Comparison of ENCODE assay signal across 1 cellular context in genomic region chr17:40326014-40326831, GRCh38.
TF ChIP-seq lines count a peak whose summit lies in the region.

No MANE protein-coding gene starts in this region.

TF ChIP-seq in GM12878, 131 proteins besides CTCF, POLR2A, EP300 and RAD21 (continued from another document):
- TF ChIP-seq CEBPZ (IDR thresholded peaks at IDR 0.05; ENCODE audit: low read depth, low read length): no peak
- TF ChIP-seq EGR1 (IDR thresholded peaks at IDR 0.05; ENCODE audit: borderline replicate concordance in 1 of 2, low read depth in 2 of 2, low read length in 2 of 2): no peak
- no peak for TF ChIP-seq MAX (IDR thresholded peaks at IDR 0.05; ENCODE audit: low read depth, low read length)
- TF ChIP-seq SMARCA5 (IDR thresholded peaks at IDR 0.05): peak; percentile 70
- TF ChIP-seq SREBF2 (IDR thresholded peaks at IDR 0.05; ENCODE audit: low read length): no peak
- no peak for TF ChIP-seq REST (IDR thresholded peaks at IDR 0.05; ENCODE audit: low read depth, low read length)
- no peak for TF ChIP-seq POLR2AphosphoS2 (IDR thresholded peaks at IDR 0.05; ENCODE audit: low read depth, low read length)
- no peak for TF ChIP-seq NR2C2 (IDR thresholded peaks at IDR 0.05; ENCODE audit: borderline replicate concordance, control insufficient read depth, insufficient read length, low read depth)
- TF ChIP-seq CBX3 (IDR thresholded peaks at IDR 0.05; ENCODE audit: borderline replicate concordance, low read depth): no peak
- no peak for TF ChIP-seq E2F4 (IDR thresholded peaks at IDR 0.05; ENCODE audit: low read depth, low read length)
- TF ChIP-seq CBX5 (IDR thresholded peaks at IDR 0.05; ENCODE audit: low read depth): no peak
- TF ChIP-seq CHD2 (IDR thresholded peaks at IDR 0.05; ENCODE audit: borderline replicate concordance, low read depth, low read length): 0 out of 2 replicates have a peak, but pooled peaks have one; percentile 6
- TF ChIP-seq ASH2L (IDR thresholded peaks at IDR 0.05; ENCODE audit: borderline replicate concordance, low read depth): no peak
- no peak for TF ChIP-seq FOS (IDR thresholded peaks at IDR 0.05; ENCODE audit: borderline replicate concordance, extremely low read depth, insufficient read length)
- no peak for TF ChIP-seq POU2F2 (IDR thresholded peaks at IDR 0.05; ENCODE audit: borderline replicate concordance, low read depth, low read length)
- no peak for TF ChIP-seq TAF1 (IDR thresholded peaks at IDR 0.05; ENCODE audit: borderline replicate concordance, low read depth, low read length)
- TF ChIP-seq ZNF592 (IDR thresholded peaks at IDR 0.05): no peak
- no peak for TF ChIP-seq ZBED1 (IDR thresholded peaks at IDR 0.05; ENCODE audit: borderline replicate concordance)
- no peak for TF ChIP-seq E4F1 (IDR thresholded peaks at IDR 0.05; ENCODE audit: borderline replicate concordance, partially characterized antibody)
- no peak for TF ChIP-seq ZZZ3 (IDR thresholded peaks at IDR 0.05; ENCODE audit: control insufficient read depth, insufficient read length, low read depth)
- no peak for TF ChIP-seq ATF2 (IDR thresholded peaks at IDR 0.05; ENCODE audit: low read length)
- no peak for TF ChIP-seq USF2 (IDR thresholded peaks at IDR 0.05; ENCODE audit: borderline replicate concordance, low read depth, low read length)
- no peak for TF ChIP-seq KLF5 (IDR thresholded peaks at IDR 0.05; ENCODE audit: partially characterized antibody)
- no peak for TF ChIP-seq CHD4 (IDR thresholded peaks at IDR 0.05)
- TF ChIP-seq SKIL (IDR thresholded peaks at IDR 0.05; ENCODE audit: low read depth, poor library complexity, severe bottlenecking): peak; percentile 15
- no peak for TF ChIP-seq ZNF274 (IDR thresholded peaks at IDR 0.05; ENCODE audit: insufficient read depth, insufficient read length)
- no peak for TF ChIP-seq PML (IDR thresholded peaks at IDR 0.05; ENCODE audit: low read length)
- TF ChIP-seq TCF12 (IDR thresholded peaks at IDR 0.05; ENCODE audit: low read depth, low read length): 0 out of 2 replicates have a peak, but pooled peaks have one; percentile 23
- peak; percentile 5 to 24; a peak in 1 of 4 replicates for TF ChIP-seq BHLHE40 (IDR thresholded peaks at IDR 0.05; ENCODE audit: borderline replicate concordance in 1 of 2, low read depth in 2 of 2, low read length in 1 of 2)
- peak; percentile 65 for TF ChIP-seq NR2C1 (IDR thresholded peaks at IDR 0.05)
- no peak for TF ChIP-seq HDAC2 (IDR thresholded peaks at IDR 0.05)
- no peak for TF ChIP-seq HDGF (IDR thresholded peaks at IDR 0.05)
